In the genomic region with DNA sequence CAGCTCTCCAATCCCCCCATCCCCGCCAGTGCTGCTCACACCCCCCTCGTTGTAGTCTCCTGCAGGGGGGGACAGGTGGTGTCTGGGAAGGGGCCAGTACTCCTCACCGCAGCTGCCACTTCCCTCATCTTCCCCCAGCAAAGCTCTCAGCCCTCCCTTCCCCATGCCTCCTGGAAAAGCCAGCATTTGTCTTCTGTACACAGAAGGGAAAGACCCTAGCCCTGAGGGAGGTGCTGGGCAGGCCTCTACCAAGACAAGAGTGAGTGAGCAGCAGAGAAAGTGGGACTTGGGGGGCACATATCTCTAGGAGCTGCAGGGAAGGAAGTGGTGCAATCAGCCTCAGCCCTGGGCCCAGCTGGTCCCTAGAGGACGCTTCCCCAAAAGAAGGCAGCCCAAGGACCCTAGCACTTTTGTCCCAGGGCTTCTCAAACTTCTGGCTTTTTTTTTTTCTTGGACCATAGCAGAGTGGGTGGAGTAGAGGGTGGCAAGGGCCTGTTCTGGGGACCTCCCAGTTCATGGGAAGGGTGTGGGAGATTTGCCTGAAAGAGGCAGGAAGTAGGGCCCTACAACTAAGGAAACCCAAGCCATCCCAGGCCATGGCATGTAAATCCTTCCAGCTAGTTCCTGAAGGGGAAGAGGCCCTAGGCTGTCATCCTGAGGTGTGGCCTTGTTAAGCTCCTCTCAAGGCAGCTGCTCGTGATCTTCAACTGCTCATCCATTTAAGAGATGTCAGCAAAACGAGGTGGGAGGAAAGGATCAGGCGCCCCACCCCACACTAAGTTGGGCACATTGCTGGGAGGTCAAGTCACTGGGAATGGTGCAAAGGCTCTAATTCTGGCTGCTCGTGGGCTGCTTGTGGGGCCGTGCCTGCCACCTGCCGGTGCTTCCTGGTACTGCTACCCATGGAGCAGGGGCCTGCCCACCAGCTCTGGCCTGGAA, we compare ENCODE assay signal across 8 cellular contexts. TPM values are rescaled to one million over a fixed set of nuclear protein-coding genes. Genes with fewer than 3 reads are reported as not detected.
DNase-seq lines count a peak whose midpoint lies in the region; ATAC-seq and TF ChIP-seq lines count a peak whose summit lies in the region.

No MANE protein-coding gene starts in this region.

- H3K36me3 Mint-ChIP-seq in activated T-helper 17 cell treated with anti-CD3 and anti-CD28 coated beads, Interleukin-2, amount 50 U/mL, for 72 hours (ENCODE audit: low read depth) = peaks cover 66% of the 10 kb centered on the region
- H3K36me3 Mint-ChIP-seq in nephron progenitor cell (ENCODE audit: low read depth) = peaks cover 19% of the 10 kb centered on the region

- no peaks in the 10 kb centered on the region for H3K27me3 Mint-ChIP-seq in activated T-helper 17 cell treated with anti-CD3 and anti-CD28 coated beads, Interleukin-2, amount 50 U/mL, for 72 hours
- no peaks in the 10 kb centered on the region for H3K27me3 Mint-ChIP-seq in nephron progenitor cell (ENCODE audit: low read depth, poor library complexity)

- H3K4me1 ChIP-seq in Peyer's patch = peaks cover 0 to 30% (median 14%) of the 10 kb centered on the region in 4 donors
- H3K4me1 ChIP-seq in testis = peaks cover 35% of the 10 kb centered on the region

- ATAC-seq in HG02798 (IDR thresholded peaks at IDR 0.05; ENCODE audit: poor library complexity, unreplicated experiment) = peak; percentile 48
- ATAC-seq in activated T-helper 17 cell treated with anti-CD3 and anti-CD28 coated beads, Interleukin-2, amount 50 U/mL, for 72 hours (replicated peaks) = peak; percentile 71
- no peak for ATAC-seq in HG03025 (IDR thresholded peaks at IDR 0.05; ENCODE audit: low FRiP score, unreplicated experiment)

- WGBS in testis, 2 donors = 36 to 53% methylated on average over 2 to 10 of the region's 10 CpGs

- peaks cover 20% of the 10 kb centered on the region for H3K4me1 Mint-ChIP-seq in activated T-helper 17 cell treated with anti-CD3 and anti-CD28 coated beads, Interleukin-2, amount 50 U/mL, for 72 hours
- H3K4me1 Mint-ChIP-seq in nephron progenitor cell = peaks cover 7% of the 10 kb centered on the region

- H3K4me3 Mint-ChIP-seq in activated T-helper 17 cell treated with anti-CD3 and anti-CD28 coated beads, Interleukin-2, amount 50 U/mL, for 72 hours = no peak overlapping the region
- H3K4me3 Mint-ChIP-seq in nephron progenitor cell = no peak overlapping the region

- H3K27me3 ChIP-seq in Peyer's patch (no peaks in the 10 kb centered on the region), testis (no peaks in the 10 kb centered on the region)

- TF ChIP-seq CTCF in Peyer's patch (IDR thresholded peaks at IDR 0.05) = peak; percentile 97 to 99 (median 98)
- peak; percentile 95 for TF ChIP-seq CTCF in fibroblast of mammary gland (conservative IDR thresholded peaks at IDR 0.05; ENCODE audit: control insufficient read depth, insufficient read depth, low read depth, low read length)
- peak; percentile 98 for TF ChIP-seq CTCF in nephron progenitor cell (IDR thresholded peaks at IDR 0.05)
- peak; percentile 88 to 94 (median 89) for TF ChIP-seq CTCF in testis (IDR thresholded peaks at IDR 0.05)

- no peak overlapping the region for H3K4me3 ChIP-seq in Peyer's patch
- H3K4me3 ChIP-seq in fibroblast of mammary gland (ENCODE audit: control insufficient read depth, low read depth, low read length) = no peak overlapping the region
- H3K4me3 ChIP-seq in testis = no peak overlapping the region

- peak overlapping the region; percentile 69 for H3K27ac Mint-ChIP-seq in activated T-helper 17 cell treated with anti-CD3 and anti-CD28 coated beads, Interleukin-2, amount 50 U/mL, for 72 hours
- H3K27ac Mint-ChIP-seq in nephron progenitor cell = peak overlapping the region; percentile 78

- H3K9me3 Mint-ChIP-seq in activated T-helper 17 cell treated with anti-CD3 and anti-CD28 coated beads, Interleukin-2, amount 50 U/mL, for 72 hours = no peaks in the 10 kb centered on the region
- no peaks in the 10 kb centered on the region for H3K9me3 Mint-ChIP-seq in nephron progenitor cell

- H3K9me3 ChIP-seq in Peyer's patch (no peaks in the 10 kb centered on the region), testis (no peaks in the 10 kb centered on the region)

- DNase-seq in COR-L47 (lab: John Stamatoyannopoulos, UW) (peak; percentile 31), Peyer's patch (peak; percentile 77 to 90 (median 87)), fibroblast of mammary gland (ENCODE audit: low read depth) (peak; percentile 89), nephron progenitor cell (peak; percentile 89), testis (peak; percentile 79)

- TF ChIP-seq POLR2A in Peyer's patch (IDR thresholded peaks at IDR 0.05) (peak in 1 of 2 donors; percentile 22), testis (IDR thresholded peaks at IDR 0.05) (no peak)

- H3K27ac ChIP-seq in Peyer's patch (peak overlapping the region; percentile 27 to 45 (median 40)), testis (peak overlapping the region in 1 of 2 donors; percentile 16)

- intact Hi-C loops in testis (cut with DNase I; ENCODE audit: low total_unique reads) = no loop called here

- H3K36me3 ChIP-seq in Peyer's patch (peaks cover 0 to 47% (median 0%) of the 10 kb centered on the region in 3 donors), testis (ENCODE audit: low read depth, missing control alignments) (no peaks in the 10 kb centered on the region)

RNA-seq across cellular contexts. Expression of gene ZC3H12A, which starts 12.6 kb away (rescaled TPM):
- total RNA-seq in Peyer's patch (10 to 100 TPM; 29.7 to 37.0 (median 33.4) TPM), testis (1 to 10 TPM; 8.2 to 9.0 TPM)
- 10 to 100 TPM; 40.1 to 73.3 TPM for total RNA-seq in activated T-helper 17 cell treated with anti-CD3 and anti-CD28 coated beads, Interleukin-2, amount 50 U/mL, for 72 hours
- 6.3 TPM for polyA plus RNA-seq in testis (ENCODE audit: insufficient read depth, low read depth, low replicate concordance)

RNA-seq across cellular contexts. Expression of gene MEAF6, which starts 27.6 kb away (rescaled TPM):
- total RNA-seq in Peyer's patch = 10 to 100 TPM; 26.9 to 81.7 (median 54.7) TPM
- 10 to 100 TPM; 53.1 to 56.8 TPM for total RNA-seq in activated T-helper 17 cell treated with anti-CD3 and anti-CD28 coated beads, Interleukin-2, amount 50 U/mL, for 72 hours
- total RNA-seq in testis = 100 to 1,000 TPM; 134 to 140 TPM
- polyA plus RNA-seq in testis (ENCODE audit: insufficient read depth, low read depth, low replicate concordance) = 132 TPM

Comparison
In these comparisons a context has a peak if more than half of its experiments do, and no peak if none do; other contexts are left out.
1. DNase-seq: peak in every context shown above with its lines; median percentile 89 in fibroblast of mammary gland; 89 in nephron progenitor cell; 87 in Peyer's patch; 79 in testis; 31 in COR-L47.